8 cellular contexts compared by ENCODE assay signal in genomic region chr16:56519459-56520250, GRCh38. TPM values are rescaled to one million over a fixed set of nuclear protein-coding genes. Genes with fewer than 3 reads are reported as not detected.
A peak's percentile ranks its signal among the peaks of the same experiment; 100 is the strongest.
DNase-seq lines count a peak whose midpoint lies in the region; ATAC-seq and TF ChIP-seq lines count a peak whose summit lies in the region.

Gene BBS2, minus strand, starts transcription at chr16:56520024. Its CDS starts 162 bp downstream, at chr16:56519862.

- peak in 2 of 4 experiments; percentile 33 to 34 for TF ChIP-seq CTCF in prostate gland (IDR thresholded peaks at IDR 0.05)

- peak; percentile 80 for ATAC-seq in HG02884 (IDR thresholded peaks at IDR 0.05; ENCODE audit: unreplicated experiment)
- ATAC-seq in left ventricle myocardium superior: peak; percentile 99

- TF ChIP-seq POLR2A in GM15510 (IDR thresholded peaks at IDR 0.05; ENCODE audit: borderline replicate concordance, extremely low read depth, insufficient read length) (peak; percentile 86), prostate gland (IDR thresholded peaks at IDR 0.05) (peak; percentile 73)

- H3K27ac ChIP-seq in angular gyrus (ENCODE audit: low read depth, low read length) (peak within 1 kb of the TSS; percentile 99), prostate gland (peak within 1 kb of the TSS; percentile 88 to 91)

- no peaks in the 10 kb centered on the region for H3K36me3 ChIP-seq in prostate gland

- no peaks in the 10 kb centered on the region for H3K27me3 ChIP-seq in prostate gland (replicated peaks; ENCODE audit: insufficient read depth)

- peak; percentile 52 for DNase-seq in NCI-H146 treated with DMSO at 0.1 percent for 48 hours (lab: John Stamatoyannopoulos, UW; ENCODE audit: unreplicated experiment)
- DNase-seq in T-helper 2 cell: peak; percentile 85 to 93 (median 87)
- peak; percentile 96 for DNase-seq in left ventricle myocardium superior
- DNase-seq in prostate gland (ENCODE audit: low spot score): peak; percentile 83
- peak; percentile 92 for DNase-seq in ureter (ENCODE audit: low spot score)

- peak within 1 kb of the TSS; percentile 90 to 97 for H3K4me3 ChIP-seq in prostate gland

- H3K9me3 ChIP-seq in prostate gland: no peaks in the 10 kb centered on the region

- under 1% methylated on average over 65 of the region's 65 CpGs for WGBS in prostate gland

- H3K4me1 ChIP-seq in prostate gland (replicated peaks): peaks cover 5% of the 10 kb centered on the region

- intact Hi-C loops in left ventricle myocardium superior (cut with micrococcal nuclease): loop anchor here (5.0 to 10.0 kb wide), 2 partner anchors 83 to 185 kb away; no protein-coding TSS in a partner anchor
- intact Hi-C loops in prostate gland (cut with DNase I): no loop called here

RNA-seq across cellular contexts. Expression of gene BBS2, which starts in this region (rescaled TPM):
- total RNA-seq in left ventricle myocardium superior: 45.0 TPM
- total RNA-seq in prostate gland: 10 to 100 TPM; 68.9 to 70.5 TPM
- 62.6 TPM for total RNA-seq in ureter

Comparison
In these comparisons a context has a peak if more than half of its experiments do, and no peak if none do; other contexts are left out.
1. Peak in every context shown above with its lines: DNase-seq, ATAC-seq, H3K4me3 ChIP-seq and H3K27ac ChIP-seq.